Comparison of ENCODE assay signal across 1 cellular context in the genomic region with DNA sequence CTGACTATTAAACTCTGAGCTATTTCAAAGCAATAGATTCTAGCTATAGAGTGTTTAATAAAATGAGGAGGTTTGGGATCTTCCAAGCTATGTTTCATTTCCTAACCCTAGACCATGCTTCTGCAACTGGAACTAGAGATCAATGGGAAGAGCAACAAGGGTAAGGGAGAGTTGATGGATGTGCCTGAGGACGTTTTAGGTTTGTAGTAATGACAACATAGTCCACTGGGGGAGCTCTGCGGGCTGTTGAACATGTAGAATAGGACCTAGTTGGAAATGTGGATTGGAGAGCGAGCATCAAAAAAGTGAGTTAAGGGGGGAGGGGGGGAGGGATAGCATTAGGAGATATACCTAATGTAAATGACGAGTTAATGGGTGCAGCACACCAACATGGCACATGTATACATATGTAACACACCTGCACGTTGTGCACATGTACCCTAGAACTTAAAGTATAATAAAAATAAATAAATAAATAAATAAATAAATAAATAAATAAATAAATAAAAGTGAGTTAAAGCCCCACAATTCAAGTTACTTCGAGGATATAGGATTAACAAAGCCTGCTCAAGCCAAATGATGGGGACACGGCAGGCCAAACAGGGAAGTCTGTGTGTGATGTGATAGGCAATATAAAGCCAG.
TF ChIP-seq lines count a peak whose summit lies in the region.
"Not testable (repeated sequence)": the region's sequence is repeated elsewhere in the genome, so short reads cannot be mapped to it uniquely, and the experiment has no call there.

No MANE protein-coding gene starts in this region.

TF ChIP-seq in K562, 482 proteins besides CTCF, POLR2A, EP300 and RAD21 (continued from another document):
- TF ChIP-seq, protein P1, sequence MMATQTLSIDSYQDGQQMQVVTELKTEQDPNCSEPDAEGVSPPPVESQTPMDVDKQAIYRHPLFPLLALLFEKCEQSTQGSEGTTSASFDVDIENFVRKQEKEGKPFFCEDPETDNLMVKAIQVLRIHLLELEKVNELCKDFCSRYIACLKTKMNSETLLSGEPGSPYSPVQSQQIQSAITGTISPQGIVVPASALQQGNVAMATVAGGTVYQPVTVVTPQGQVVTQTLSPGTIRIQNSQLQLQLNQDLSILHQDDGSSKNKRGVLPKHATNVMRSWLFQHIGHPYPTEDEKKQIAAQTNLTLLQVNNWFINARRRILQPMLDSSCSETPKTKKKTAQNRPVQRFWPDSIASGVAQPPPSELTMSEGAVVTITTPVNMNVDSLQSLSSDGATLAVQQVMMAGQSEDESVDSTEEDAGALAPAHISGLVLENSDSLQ (IDR thresholded peaks at IDR 0.05) = peak; percentile 87
- TF ChIP-seq FOXK2 (conservative IDR thresholded peaks at IDR 0.05 in 1 of 2, IDR thresholded peaks at IDR 0.05 in 1 of 2; ENCODE audit: low read depth in 2 of 2) = peak; percentile 54 to 55; a peak in 1 of 4 replicates
- TF ChIP-seq KDM1A (IDR thresholded peaks at IDR 0.05) = peak in 1 of 2 experiments; percentile 29; a peak in 1 of 4 replicates
- TF ChIP-seq, protein P2, sequence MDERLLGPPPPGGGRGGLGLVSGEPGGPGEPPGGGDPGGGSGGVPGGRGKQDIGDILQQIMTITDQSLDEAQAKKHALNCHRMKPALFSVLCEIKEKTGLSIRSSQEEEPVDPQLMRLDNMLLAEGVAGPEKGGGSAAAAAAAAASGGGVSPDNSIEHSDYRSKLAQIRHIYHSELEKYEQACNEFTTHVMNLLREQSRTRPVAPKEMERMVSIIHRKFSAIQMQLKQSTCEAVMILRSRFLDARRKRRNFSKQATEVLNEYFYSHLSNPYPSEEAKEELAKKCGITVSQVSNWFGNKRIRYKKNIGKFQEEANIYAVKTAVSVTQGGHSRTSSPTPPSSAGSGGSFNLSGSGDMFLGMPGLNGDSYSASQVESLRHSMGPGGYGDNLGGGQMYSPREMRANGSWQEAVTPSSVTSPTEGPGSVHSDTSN (CRISPR knock-in tag; IDR thresholded peaks at IDR 0.05; ENCODE audit: low read depth) = not testable (repeated sequence)
- TF ChIP-seq, protein P2 (tag; conservative IDR thresholded peaks at IDR 0.05; ENCODE audit: low read depth) = peak; percentile 66
- 0 out of 2 replicates have a peak, but pooled peaks have one; percentile 31 for TF ChIP-seq GATAD2B (IDR thresholded peaks at IDR 0.05; ENCODE audit: borderline replicate concordance)
- TF ChIP-seq CBX3 (IDR thresholded peaks at IDR 0.05; ENCODE audit: borderline replicate concordance in 1 of 2, low read length in 2 of 2) = peak in 1 of 2 experiments; percentile 73; a peak in 1 of 3 replicates
- TF ChIP-seq JUND (IDR thresholded peaks at IDR 0.05; ENCODE audit: borderline replicate concordance, low read depth, low read length) = peak; percentile 27; the same call in 1 of the 2 replicates
- not testable (repeated sequence) for TF ChIP-seq JUND (tag; IDR thresholded peaks at IDR 0.05; ENCODE audit: borderline replicate concordance, low read depth, low read length); CREB1 (IDR thresholded peaks at IDR 0.05)
- TF ChIP-seq RCOR1 (IDR thresholded peaks at IDR 0.05; ENCODE audit: borderline replicate concordance in 1 of 2, low read depth in 2 of 2, low read length in 2 of 2) = peak in 1 of 2 experiments; percentile 38; a peak in 1 of 4 replicates
- TF ChIP-seq MEIS2 (IDR thresholded peaks at IDR 0.05; ENCODE audit: partially characterized antibody) = peak; percentile 64
- TF ChIP-seq CREM (IDR thresholded peaks at IDR 0.05; ENCODE audit: low read depth) = 0 out of 2 replicates have a peak, but pooled peaks have one; percentile 33
- TF ChIP-seq CREB1 (CRISPR knock-in tag; IDR thresholded peaks at IDR 0.05) = peak; percentile 52
